Comparison of ENCODE assay signal across 16 cellular contexts in the genomic region with DNA sequence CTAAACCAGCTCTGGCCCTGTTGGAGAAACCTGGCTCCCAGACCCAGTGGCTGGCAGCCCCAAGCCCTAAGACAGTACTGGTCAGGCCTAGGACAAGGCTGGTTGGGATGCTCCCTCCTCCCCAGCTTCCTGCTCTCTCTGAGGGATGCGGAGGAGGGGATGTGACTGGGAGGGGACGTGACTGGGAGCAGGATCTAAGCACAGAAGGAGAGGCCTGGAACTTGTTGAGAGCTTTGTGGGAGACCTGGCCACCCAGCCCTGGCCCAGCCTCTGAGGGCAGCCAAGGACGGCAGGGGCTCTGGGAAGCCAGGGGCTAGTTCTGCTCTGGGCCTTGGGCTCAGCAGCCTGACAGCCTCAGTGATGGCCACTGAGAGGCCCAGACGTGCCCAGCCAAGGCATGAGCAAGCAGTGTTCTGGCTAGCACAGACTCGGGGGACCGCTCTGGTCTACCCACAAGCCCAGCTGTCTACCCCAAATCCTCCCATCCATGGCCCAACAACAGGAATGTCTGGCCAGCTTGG. TPM values are rescaled to one million over a fixed set of nuclear protein-coding genes. Genes with fewer than 3 reads are reported as not detected.
DNase-seq lines count a peak whose midpoint lies in the region; ATAC-seq, FAIRE-seq and TF ChIP-seq lines count a peak whose summit lies in the region.
"Had no signal": no experiment of that assay in that cellular context is flagged by ENCODE, and none has a peak within 500 bp of the region (broad histone marks: within the 10 kb centered on the region; RNA-seq: fewer than 3 reads in every experiment).

No MANE protein-coding gene starts in this region.

- no peak for TF ChIP-seq CTCF in body of pancreas (IDR thresholded peaks at IDR 0.05)
- TF ChIP-seq CTCF in heart right ventricle (IDR thresholded peaks at IDR 0.05), result no peak
- no peak for TF ChIP-seq CTCF in pancreas (IDR thresholded peaks at IDR 0.05)
- TF ChIP-seq CTCF in type B pancreatic cell (conservative IDR thresholded peaks at IDR 0.05), result no peak
- TF ChIP-seq CTCF in mesothelial cell of epicardium (IDR thresholded peaks at IDR 0.05; ENCODE audit: unreplicated experiment), result no peak

- H3K27ac Mint-ChIP-seq in type B pancreatic cell, result peak overlapping the region; percentile 61
- H3K27ac Mint-ChIP-seq in mesothelial cell of epicardium, result no peak overlapping the region
- H3K27ac Mint-ChIP-seq: activated naive CD4-positive, alpha-beta T cell treated with anti-CD3 and anti-CD28 coated beads, Interleukin-2, amount 50 U/mL, for 24 hours had no signal

- H3K4me1 Mint-ChIP-seq in type B pancreatic cell (ENCODE audit: unreplicated experiment), result peaks cover 22% of the 10 kb centered on the region
- H3K4me1 Mint-ChIP-seq in mesothelial cell of epicardium, result peaks cover 12% of the 10 kb centered on the region

- H3K9me3 ChIP-seq in body of pancreas, result no peaks in the 10 kb centered on the region
- H3K9me3 ChIP-seq in heart right ventricle, result no peaks in the 10 kb centered on the region
- H3K9me3 ChIP-seq in pancreas, result no peaks in the 10 kb centered on the region

- ATAC-seq in body of pancreas (no peak), heart right ventricle (peak in 7 of 8 donors; percentile 16 to 53 (median 20)), pancreas (no peak), HG03457 (IDR thresholded peaks at IDR 0.05; ENCODE audit: unreplicated experiment) (no peak), GM21717 (IDR thresholded peaks at IDR 0.05; ENCODE audit: unreplicated experiment) (no peak)

- H3K4me3 Mint-ChIP-seq in type B pancreatic cell, result no peak overlapping the region
- no peak overlapping the region for H3K4me3 Mint-ChIP-seq in mesothelial cell of epicardium
- H3K4me3 Mint-ChIP-seq: activated naive CD4-positive, alpha-beta T cell treated with anti-CD3 and anti-CD28 coated beads, Interleukin-2, amount 50 U/mL, for 24 hours; CD4-positive, alpha-beta memory T cell had no signal

- TF ChIP-seq POLR2A in body of pancreas (IDR thresholded peaks at IDR 0.05), result no peak

- no peak for FAIRE-seq in pancreas (lab: Jason Lieb, UNC)
- FAIRE-seq: frontal cortex had no signal

- peak overlapping the region; percentile 86 to 96 (median 94) for H3K27ac ChIP-seq in body of pancreas
- H3K27ac ChIP-seq in heart right ventricle, result peak overlapping the region; percentile 18 to 87 (median 74)
- peak overlapping the region; percentile 90 to 97 (median 93) for H3K27ac ChIP-seq in pancreas

- H3K27me3 Mint-ChIP-seq in type B pancreatic cell, result no peaks in the 10 kb centered on the region
- no peaks in the 10 kb centered on the region for H3K27me3 Mint-ChIP-seq in mesothelial cell of epicardium (ENCODE audit: low read depth)
- H3K27me3 Mint-ChIP-seq: activated naive CD4-positive, alpha-beta T cell treated with anti-CD3 and anti-CD28 coated beads, Interleukin-2, amount 50 U/mL, for 24 hours; CD4-positive, alpha-beta memory T cell had no signal

- H3K9me3 Mint-ChIP-seq in type B pancreatic cell, result no peaks in the 10 kb centered on the region
- H3K9me3 Mint-ChIP-seq in mesothelial cell of epicardium, result no peaks in the 10 kb centered on the region
- H3K9me3 Mint-ChIP-seq: activated naive CD4-positive, alpha-beta T cell treated with anti-CD3 and anti-CD28 coated beads, Interleukin-2, amount 50 U/mL, for 24 hours; CD4-positive, alpha-beta memory T cell had no signal

- H3K36me3 Mint-ChIP-seq in type B pancreatic cell (no peaks in the 10 kb centered on the region), mesothelial cell of epicardium (peaks cover 1% of the 10 kb centered on the region)
- H3K36me3 Mint-ChIP-seq: activated naive CD4-positive, alpha-beta T cell treated with anti-CD3 and anti-CD28 coated beads, Interleukin-2, amount 50 U/mL, for 24 hours had no signal

- WGBS in body of pancreas, 2 donors, result 76 to 89% methylated on average over 5 to 6 of the region's 6 CpGs
- 63 to 68% methylated on average over 6 of the region's 6 CpGs for WGBS in heart right ventricle, 2 donors
- 71 to 75% methylated on average over 4 to 6 of the region's 6 CpGs for WGBS in pancreas, 2 donors

- no peak for DNase-seq in body of pancreas
- no peak for DNase-seq in heart right ventricle
- DNase-seq in pancreas, result no peak
- DNase-seq in type B pancreatic cell (ENCODE audit: extremely low spot score, unreplicated experiment), result no peak
- no peak for DNase-seq in mesothelial cell of epicardium (ENCODE audit: low spot score in 2 of 2, unreplicated experiment in 2 of 2)
- DNase-seq in mucosa of gallbladder (ENCODE audit: low spot score), result no peak
- DNase-seq: NCI-H526 treated with DMSO at 0.1 percent for 48 hours had no signal

- H3K27me3 ChIP-seq in body of pancreas, result no peaks in the 10 kb centered on the region
- H3K27me3 ChIP-seq in heart right ventricle, result no peaks in the 10 kb centered on the region
- H3K27me3 ChIP-seq in pancreas, result no peaks in the 10 kb centered on the region

- H3K4me3 ChIP-seq in body of pancreas (no peak overlapping the region), heart right ventricle (no peak overlapping the region), pancreas (no peak overlapping the region)

- H3K4me1 ChIP-seq in body of pancreas, result peaks cover 75% of the 10 kb centered on the region
- H3K4me1 ChIP-seq in heart right ventricle, result peaks cover 45 to 81% (median 73%) of the 10 kb centered on the region in 9 donors
- H3K4me1 ChIP-seq in pancreas, result peaks cover 58 to 76% (median 66%) of the 10 kb centered on the region in 3 donors

- peaks cover 0 to 1% of the 10 kb centered on the region in 2 donors for H3K36me3 ChIP-seq in body of pancreas (replicated peaks in 1 of 2; ENCODE audit: insufficient read depth in 1 of 2, low read depth in 2 of 2)
- H3K36me3 ChIP-seq in heart right ventricle, result peaks cover 0 to 34% (median 0%) of the 10 kb centered on the region in 9 donors
- H3K36me3 ChIP-seq in pancreas, result no peaks in the 10 kb centered on the region

- intact Hi-C loops in body of pancreas (cut with DNase I), result no loop called here
- intact Hi-C loops in heart right ventricle (cut with DNase I), result loop anchor here in 1 of 10 donors (10.0 kb wide), 1 partner anchor 83 kb away; no protein-coding TSS in a partner anchor
- intact Hi-C loops in pancreas (cut with DNase I), result no loop called here

RNA-seq across cellular contexts. Expression of gene ATP6V0D1, which starts 22.8 kb away (rescaled TPM):
- total RNA-seq in body of pancreas, result 100 to 1,000 TPM in 1 of 2 donors, 10 to 100 TPM in 1; 53.7 to 102 TPM
- total RNA-seq in heart right ventricle, result 10 to 100 TPM; 57.4 to 84.7 (median 67.5) TPM
- polyA plus RNA-seq in heart right ventricle, result 10 to 100 TPM; 12.8 to 73.3 TPM
- 10 to 100 TPM; 22.8 to 47.7 (median 32.3) TPM for total RNA-seq in pancreas
- polyA plus RNA-seq in pancreas, result 10 to 100 TPM; 17.4 to 54.0 TPM
- total RNA-seq in type B pancreatic cell (ENCODE audit: low replicate concordance), result 73.5 and 94.4 TPM in 2 replicates
- total RNA-seq in mesothelial cell of epicardium, result 50.9 to 53.7 TPM (median 53.2 TPM) in 3 replicates
- 106 TPM for total RNA-seq in mucosa of gallbladder

RNA-seq across cellular contexts. Expression of gene AGRP, which starts 25.2 kb away (rescaled TPM):
- total RNA-seq in body of pancreas, result not detected
- not detected for total RNA-seq in heart right ventricle
- polyA plus RNA-seq in heart right ventricle, result under 1 TPM in 1 of 2 donors, not detected in 1; 0.10 TPM
- total RNA-seq in pancreas, result not detected
- polyA plus RNA-seq in pancreas, result under 1 TPM in 1 of 2 donors, not detected in 1; 0.23 TPM
- not detected in 2 replicates for total RNA-seq in type B pancreatic cell (ENCODE audit: low replicate concordance)
- not detected in 3 replicates for total RNA-seq in mesothelial cell of epicardium
- not detected for total RNA-seq in mucosa of gallbladder
- total RNA-seq: CD4-positive, alpha-beta memory T cell; dermis microvascular lymphatic vessel endothelial cell; frontal cortex; kidney epithelial cell; RPMI7951; subcutaneous adipose tissue had no signal
- polyA plus RNA-seq: CD4-positive, alpha-beta memory T cell had no signal

RNA-seq across cellular contexts. Expression of gene HSD11B2, which starts 27.3 kb away (rescaled TPM):
- total RNA-seq in body of pancreas (10 to 100 TPM in 1 of 2 donors, 1 to 10 TPM in 1; 5.4 to 13.8 TPM), heart right ventricle (1 to 10 TPM in 1 of 10 donors, under 1 TPM in 8, not detected in 1; 0.16 to 1.4 (median 0.57) TPM), pancreas (1 to 10 TPM; 1.4 to 6.8 (median 5.0) TPM), type B pancreatic cell (ENCODE audit: low replicate concordance) (5.4 and 8.5 TPM in 2 replicates), mesothelial cell of epicardium (3.0 to 4.1 TPM (median 3.7 TPM) in 3 replicates), mucosa of gallbladder (29.1 TPM)
- polyA plus RNA-seq in heart right ventricle (under 1 TPM; 0.41 to 0.51 TPM), pancreas (10 to 100 TPM in 1 of 2 donors, 1 to 10 TPM in 1; 7.7 to 11.3 TPM)
- total RNA-seq: CD4-positive, alpha-beta memory T cell; dermis microvascular lymphatic vessel endothelial cell; RPMI7951 had no signal

RNA-seq across cellular contexts. Expression of gene ZDHHC1, which starts 41.9 kb away (rescaled TPM):
- total RNA-seq in body of pancreas (10 to 100 TPM; 13.0 to 57.0 TPM), heart right ventricle (1 to 10 TPM; 3.2 to 6.3 (median 4.2) TPM), pancreas (10 to 100 TPM in 2 of 6 donors, 1 to 10 TPM in 4; 8.1 to 11.3 (median 9.7) TPM), type B pancreatic cell (ENCODE audit: low replicate concordance) (10.1 and 11.3 TPM in 2 replicates), mesothelial cell of epicardium (14.5 to 16.7 TPM (median 15.4 TPM) in 3 replicates), mucosa of gallbladder (23.2 TPM)
- polyA plus RNA-seq in heart right ventricle (1 to 10 TPM; 3.6 to 4.4 TPM), pancreas (10 to 100 TPM; 11.2 to 15.2 TPM)
- total RNA-seq: CD4-positive, alpha-beta memory T cell had no signal
- polyA plus RNA-seq: CD4-positive, alpha-beta memory T cell had no signal

Comparison
In these comparisons a context has a peak if more than half of its experiments do, and no peak if none do; other contexts are left out.
1. ATAC-seq: peak in heart right ventricle (7 of 8); none in body of pancreas (single experiment), pancreas (0 of 4), HG03457 (single experiment) and GM21717 (single experiment).
2. Peak in every context shown above with its lines, with median percentiles within 50 percentile points of each other: H3K27ac ChIP-seq.